Comparison of ENCODE assay signal across 1 cellular context in the genomic region with DNA sequence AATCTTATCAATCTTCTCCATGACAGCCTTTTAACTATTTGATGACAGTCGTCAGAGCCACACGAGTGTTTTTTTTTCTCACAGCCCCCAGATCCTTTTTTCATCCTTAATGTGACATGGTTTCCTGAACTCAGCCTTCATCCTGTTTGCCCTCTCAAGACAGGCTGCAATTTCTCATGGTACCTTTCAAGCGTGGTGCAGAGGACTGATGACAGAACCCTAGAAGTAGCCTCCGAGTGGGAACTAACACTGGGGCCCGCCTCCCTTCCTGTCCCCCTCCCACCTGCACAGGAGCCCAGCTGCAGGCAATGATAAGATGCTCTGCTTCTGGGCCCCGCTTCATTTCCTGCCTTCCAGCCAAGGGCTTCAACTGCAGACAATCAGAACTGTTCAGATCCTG.
TF ChIP-seq lines count a peak whose summit lies in the region.

No MANE protein-coding gene starts in this region.

TF ChIP-seq in K562, 482 proteins besides CTCF, POLR2A, EP300 and RAD21 (continued from another document and continues in another):
- TF ChIP-seq TAF1 (IDR thresholded peaks at IDR 0.05; ENCODE audit: control insufficient read depth, extremely low read depth, insufficient read depth, low read length, severe bottlenecking), result peak; percentile 56
- no peak for TF ChIP-seq TEAD1 (CRISPR knock-in tag; IDR thresholded peaks at IDR 0.05)
- TF ChIP-seq FUS (optimal IDR thresholded peaks at IDR 0.05; ENCODE audit: low read depth, low read length), result no peak
- TF ChIP-seq E2F1 (CRISPR knock-in tag; IDR thresholded peaks at IDR 0.05), result no peak
- TF ChIP-seq MED1 (CRISPR knock-in tag; IDR thresholded peaks at IDR 0.05; ENCODE audit: borderline replicate concordance), result no peak
- no peak for TF ChIP-seq ZZZ3 (IDR thresholded peaks at IDR 0.05)
- TF ChIP-seq SPI1 (IDR thresholded peaks at IDR 0.05; ENCODE audit: borderline replicate concordance, low read depth, low read length), result 0 out of 2 replicates have a peak, but pooled peaks have one; percentile 22
- TF ChIP-seq ZBTB1 (CRISPR knock-in tag; IDR thresholded peaks at IDR 0.05; ENCODE audit: borderline replicate concordance, low read depth), result no peak
- no peak for TF ChIP-seq ZNF347 (CRISPR knock-in tag; IDR thresholded peaks at IDR 0.05; ENCODE audit: low read depth)
- peak; percentile 69 for TF ChIP-seq JUND (IDR thresholded peaks at IDR 0.05; ENCODE audit: borderline replicate concordance, low read depth, low read length)
- TF ChIP-seq JUND (tag; IDR thresholded peaks at IDR 0.05; ENCODE audit: borderline replicate concordance, low read depth, low read length), result no peak; the same call in 2 of the 3 replicates
- TF ChIP-seq BHLHE40 (IDR thresholded peaks at IDR 0.05; ENCODE audit: low read length), result 0 out of 2 replicates have a peak, but pooled peaks have one; percentile 17
- no peak for TF ChIP-seq CAMTA2 (CRISPR knock-in tag; conservative IDR thresholded peaks at IDR 0.05)
- TF ChIP-seq ZNF165 (CRISPR knock-in tag; IDR thresholded peaks at IDR 0.05; ENCODE audit: borderline replicate concordance), result no peak
- no peak for TF ChIP-seq ZBTB34 (CRISPR knock-in tag; IDR thresholded peaks at IDR 0.05)
- no peak for TF ChIP-seq CEBPB (tag; IDR thresholded peaks at IDR 0.05)
- TF ChIP-seq POLR2G (IDR thresholded peaks at IDR 0.05; ENCODE audit: low read depth, low read length), result no peak
- no peak for TF ChIP-seq THAP7 (CRISPR knock-in tag; IDR thresholded peaks at IDR 0.05)
- no peak for TF ChIP-seq ILK (tag; IDR thresholded peaks at IDR 0.05; ENCODE audit: borderline replicate concordance, low read depth)
- TF ChIP-seq, protein P1, sequence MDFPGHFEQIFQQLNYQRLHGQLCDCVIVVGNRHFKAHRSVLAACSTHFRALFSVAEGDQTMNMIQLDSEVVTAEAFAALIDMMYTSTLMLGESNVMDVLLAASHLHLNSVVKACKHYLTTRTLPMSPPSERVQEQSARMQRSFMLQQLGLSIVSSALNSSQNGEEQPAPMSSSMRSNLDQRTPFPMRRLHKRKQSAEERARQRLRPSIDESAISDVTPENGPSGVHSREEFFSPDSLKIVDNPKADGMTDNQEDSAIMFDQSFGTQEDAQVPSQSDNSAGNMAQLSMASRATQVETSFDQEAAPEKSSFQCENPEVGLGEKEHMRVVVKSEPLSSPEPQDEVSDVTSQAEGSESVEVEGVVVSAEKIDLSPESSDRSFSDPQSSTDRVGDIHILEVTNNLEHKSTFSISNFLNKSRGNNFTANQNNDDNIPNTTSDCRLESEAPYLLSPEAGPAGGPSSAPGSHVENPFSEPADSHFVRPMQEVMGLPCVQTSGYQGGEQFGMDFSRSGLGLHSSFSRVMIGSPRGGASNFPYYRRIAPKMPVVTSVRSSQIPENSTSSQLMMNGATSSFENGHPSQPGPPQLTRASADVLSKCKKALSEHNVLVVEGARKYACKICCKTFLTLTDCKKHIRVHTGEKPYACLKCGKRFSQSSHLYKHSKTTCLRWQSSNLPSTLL (IDR thresholded peaks at IDR 0.05), result no peak
- TF ChIP-seq, protein P2, sequence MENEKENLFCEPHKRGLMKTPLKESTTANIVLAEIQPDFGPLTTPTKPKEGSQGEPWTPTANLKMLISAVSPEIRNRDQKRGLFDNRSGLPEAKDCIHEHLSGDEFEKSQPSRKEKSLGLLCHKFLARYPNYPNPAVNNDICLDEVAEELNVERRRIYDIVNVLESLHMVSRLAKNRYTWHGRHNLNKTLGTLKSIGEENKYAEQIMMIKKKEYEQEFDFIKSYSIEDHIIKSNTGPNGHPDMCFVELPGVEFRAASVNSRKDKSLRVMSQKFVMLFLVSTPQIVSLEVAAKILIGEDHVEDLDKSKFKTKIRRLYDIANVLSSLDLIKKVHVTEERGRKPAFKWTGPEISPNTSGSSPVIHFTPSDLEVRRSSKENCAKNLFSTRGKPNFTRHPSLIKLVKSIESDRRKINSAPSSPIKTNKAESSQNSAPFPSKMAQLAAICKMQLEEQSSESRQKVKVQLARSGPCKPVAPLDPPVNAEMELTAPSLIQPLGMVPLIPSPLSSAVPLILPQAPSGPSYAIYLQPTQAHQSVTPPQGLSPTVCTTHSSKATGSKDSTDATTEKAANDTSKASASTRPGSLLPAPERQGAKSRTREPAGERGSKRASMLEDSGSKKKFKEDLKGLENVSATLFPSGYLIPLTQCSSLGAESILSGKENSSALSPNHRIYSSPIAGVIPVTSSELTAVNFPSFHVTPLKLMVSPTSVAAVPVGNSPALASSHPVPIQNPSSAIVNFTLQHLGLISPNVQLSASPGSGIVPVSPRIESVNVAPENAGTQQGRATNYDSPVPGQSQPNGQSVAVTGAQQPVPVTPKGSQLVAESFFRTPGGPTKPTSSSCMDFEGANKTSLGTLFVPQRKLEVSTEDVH (IDR thresholded peaks at IDR 0.05; ENCODE audit: low read depth, partially characterized antibody), result no peak
- no peak for TF ChIP-seq FIP1L1 (IDR thresholded peaks at IDR 0.05; ENCODE audit: low read depth, low read length, poor library complexity, severe bottlenecking)
- TF ChIP-seq RNF219 (CRISPR knock-in tag; IDR thresholded peaks at IDR 0.05), result no peak
- TF ChIP-seq ATF4 (CRISPR knock-in tag; IDR thresholded peaks at IDR 0.05), result no peak
- TF ChIP-seq ZNF282 (CRISPR knock-in tag; IDR thresholded peaks at IDR 0.05), result no peak
- no peak for TF ChIP-seq PHF20 (IDR thresholded peaks at IDR 0.05; ENCODE audit: partially characterized antibody)
- no peak for TF ChIP-seq RBM39 (optimal IDR thresholded peaks at IDR 0.05; ENCODE audit: low read depth, low read length)
- no peak for TF ChIP-seq ZNF75A (CRISPR knock-in tag; IDR thresholded peaks at IDR 0.05)
- TF ChIP-seq, protein P3, sequence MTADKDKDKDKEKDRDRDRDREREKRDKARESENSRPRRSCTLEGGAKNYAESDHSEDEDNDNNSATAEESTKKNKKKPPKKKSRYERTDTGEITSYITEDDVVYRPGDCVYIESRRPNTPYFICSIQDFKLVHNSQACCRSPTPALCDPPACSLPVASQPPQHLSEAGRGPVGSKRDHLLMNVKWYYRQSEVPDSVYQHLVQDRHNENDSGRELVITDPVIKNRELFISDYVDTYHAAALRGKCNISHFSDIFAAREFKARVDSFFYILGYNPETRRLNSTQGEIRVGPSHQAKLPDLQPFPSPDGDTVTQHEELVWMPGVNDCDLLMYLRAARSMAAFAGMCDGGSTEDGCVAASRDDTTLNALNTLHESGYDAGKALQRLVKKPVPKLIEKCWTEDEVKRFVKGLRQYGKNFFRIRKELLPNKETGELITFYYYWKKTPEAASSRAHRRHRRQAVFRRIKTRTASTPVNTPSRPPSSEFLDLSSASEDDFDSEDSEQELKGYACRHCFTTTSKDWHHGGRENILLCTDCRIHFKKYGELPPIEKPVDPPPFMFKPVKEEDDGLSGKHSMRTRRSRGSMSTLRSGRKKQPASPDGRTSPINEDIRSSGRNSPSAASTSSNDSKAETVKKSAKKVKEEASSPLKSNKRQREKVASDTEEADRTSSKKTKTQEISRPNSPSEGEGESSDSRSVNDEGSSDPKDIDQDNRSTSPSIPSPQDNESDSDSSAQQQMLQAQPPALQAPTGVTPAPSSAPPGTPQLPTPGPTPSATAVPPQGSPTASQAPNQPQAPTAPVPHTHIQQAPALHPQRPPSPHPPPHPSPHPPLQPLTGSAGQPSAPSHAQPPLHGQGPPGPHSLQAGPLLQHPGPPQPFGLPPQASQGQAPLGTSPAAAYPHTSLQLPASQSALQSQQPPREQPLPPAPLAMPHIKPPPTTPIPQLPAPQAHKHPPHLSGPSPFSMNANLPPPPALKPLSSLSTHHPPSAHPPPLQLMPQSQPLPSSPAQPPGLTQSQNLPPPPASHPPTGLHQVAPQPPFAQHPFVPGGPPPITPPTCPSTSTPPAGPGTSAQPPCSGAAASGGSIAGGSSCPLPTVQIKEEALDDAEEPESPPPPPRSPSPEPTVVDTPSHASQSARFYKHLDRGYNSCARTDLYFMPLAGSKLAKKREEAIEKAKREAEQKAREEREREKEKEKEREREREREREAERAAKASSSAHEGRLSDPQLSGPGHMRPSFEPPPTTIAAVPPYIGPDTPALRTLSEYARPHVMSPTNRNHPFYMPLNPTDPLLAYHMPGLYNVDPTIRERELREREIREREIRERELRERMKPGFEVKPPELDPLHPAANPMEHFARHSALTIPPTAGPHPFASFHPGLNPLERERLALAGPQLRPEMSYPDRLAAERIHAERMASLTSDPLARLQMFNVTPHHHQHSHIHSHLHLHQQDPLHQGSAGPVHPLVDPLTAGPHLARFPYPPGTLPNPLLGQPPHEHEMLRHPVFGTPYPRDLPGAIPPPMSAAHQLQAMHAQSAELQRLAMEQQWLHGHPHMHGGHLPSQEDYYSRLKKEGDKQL (CRISPR knock-in tag; IDR thresholded peaks at IDR 0.05; ENCODE audit: borderline replicate concordance), result no peak
- TF ChIP-seq SREBF2 (CRISPR knock-in tag; IDR thresholded peaks at IDR 0.05), result no peak
- TF ChIP-seq, protein P4, sequence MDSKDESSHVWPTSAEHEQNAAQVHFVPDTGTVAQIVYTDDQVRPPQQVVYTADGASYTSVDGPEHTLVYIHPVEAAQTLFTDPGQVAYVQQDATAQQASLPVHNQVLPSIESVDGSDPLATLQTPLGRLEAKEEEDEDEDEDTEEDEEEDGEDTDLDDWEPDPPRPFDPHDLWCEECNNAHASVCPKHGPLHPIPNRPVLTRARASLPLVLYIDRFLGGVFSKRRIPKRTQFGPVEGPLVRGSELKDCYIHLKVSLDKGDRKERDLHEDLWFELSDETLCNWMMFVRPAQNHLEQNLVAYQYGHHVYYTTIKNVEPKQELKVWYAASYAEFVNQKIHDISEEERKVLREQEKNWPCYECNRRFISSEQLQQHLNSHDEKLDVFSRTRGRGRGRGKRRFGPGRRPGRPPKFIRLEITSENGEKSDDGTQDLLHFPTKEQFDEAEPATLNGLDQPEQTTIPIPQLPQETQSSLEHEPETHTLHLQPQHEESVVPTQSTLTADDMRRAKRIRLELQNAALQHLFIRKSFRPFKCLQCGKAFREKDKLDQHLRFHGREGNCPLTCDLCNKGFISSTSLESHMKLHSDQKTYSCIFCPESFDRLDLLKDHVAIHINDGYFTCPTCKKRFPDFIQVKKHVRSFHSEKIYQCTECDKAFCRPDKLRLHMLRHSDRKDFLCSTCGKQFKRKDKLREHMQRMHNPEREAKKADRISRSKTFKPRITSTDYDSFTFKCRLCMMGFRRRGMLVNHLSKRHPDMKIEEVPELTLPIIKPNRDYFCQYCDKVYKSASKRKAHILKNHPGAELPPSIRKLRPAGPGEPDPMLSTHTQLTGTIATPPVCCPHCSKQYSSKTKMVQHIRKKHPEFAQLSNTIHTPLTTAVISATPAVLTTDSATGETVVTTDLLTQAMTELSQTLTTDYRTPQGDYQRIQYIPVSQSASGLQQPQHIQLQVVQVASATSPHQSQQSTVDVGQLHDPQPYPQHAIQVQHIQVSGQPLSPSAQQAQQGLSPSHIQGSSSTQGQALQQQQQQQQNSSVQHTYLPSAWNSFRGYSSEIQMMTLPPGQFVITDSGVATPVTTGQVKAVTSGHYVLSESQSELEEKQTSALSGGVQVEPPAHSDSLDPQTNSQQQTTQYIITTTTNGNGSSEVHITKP (IDR thresholded peaks at IDR 0.05; ENCODE audit: partially characterized antibody), result peak; percentile 43
- no peak for TF ChIP-seq SP1 (CRISPR knock-in tag; IDR thresholded peaks at IDR 0.05)
- TF ChIP-seq PTTG1 (tag; IDR thresholded peaks at IDR 0.05; ENCODE audit: low read depth), result no peak
- peak; percentile 97 for TF ChIP-seq ARID1B (IDR thresholded peaks at IDR 0.05)
- no peak for TF ChIP-seq SNRNP70 (optimal IDR thresholded peaks at IDR 0.05; ENCODE audit: low read depth, low read length)
- no peak for TF ChIP-seq DMBX1 (CRISPR knock-in tag; IDR thresholded peaks at IDR 0.05; ENCODE audit: borderline replicate concordance)
- no peak for TF ChIP-seq SMC3 (conservative IDR thresholded peaks at IDR 0.05; ENCODE audit: insufficient read depth, low read depth, low read length)
- no peak for TF ChIP-seq ZNF174 (CRISPR knock-in tag; IDR thresholded peaks at IDR 0.05)
